Comparison of ENCODE assay signal across 23 cellular contexts in the genomic region with DNA sequence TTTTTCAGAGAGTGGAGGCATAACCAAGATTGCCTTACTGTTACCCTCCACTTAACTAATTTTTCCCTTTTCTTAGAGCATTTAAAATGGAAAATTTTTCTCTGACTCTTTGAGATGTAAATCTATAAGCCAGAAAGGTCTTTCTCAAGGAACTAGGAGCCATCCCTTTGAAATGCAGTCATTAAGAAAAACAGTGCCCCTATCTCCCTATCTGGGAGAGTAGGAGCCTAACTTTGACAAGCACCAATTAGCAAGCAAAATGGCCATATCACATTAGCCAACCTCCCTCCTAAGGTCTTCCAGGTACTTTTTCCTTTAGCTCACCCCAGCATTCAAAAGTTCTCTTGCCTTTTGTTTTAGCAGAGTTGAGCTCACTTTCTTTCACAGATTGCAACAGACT.
A peak's percentile ranks its signal among the peaks of the same experiment; 100 is the strongest.
DNase-seq lines count a peak whose midpoint lies in the region; ATAC-seq and TF ChIP-seq lines count a peak whose summit lies in the region.
"Had no signal": no experiment of that assay in that cellular context is flagged by ENCODE, and none has a peak within 500 bp of the region (broad histone marks: within the 10 kb centered on the region; RNA-seq: fewer than 3 reads in every experiment).

No MANE protein-coding gene starts in this region.

- intact Hi-C loops in activated naive CD4-positive, alpha-beta T cell treated with anti-CD3 and anti-CD28 coated beads for 36 hours (cut with micrococcal nuclease) = no loop called here

- H3K9me3 Mint-ChIP-seq in GM23338 = peaks cover 2% of the 10 kb centered on the region; the same call in 1 of the 3 replicates
- peaks cover 2% of the 10 kb centered on the region for H3K9me3 Mint-ChIP-seq in endodermal cell
- H3K9me3 Mint-ChIP-seq in activated naive CD4-positive, alpha-beta T cell treated with anti-CD3 and anti-CD28 coated beads for 36 hours = no peaks in the 10 kb centered on the region

- H3K36me3 ChIP-seq in GM23338 (ENCODE audit: insufficient read depth) (no peaks in the 10 kb centered on the region), endodermal cell (ENCODE audit: control insufficient read depth, insufficient read depth, low read length) (no peaks in the 10 kb centered on the region), iPS-20b (ENCODE audit: insufficient read depth, low read depth, low read length) (no peaks in the 10 kb centered on the region)
- H3K36me3 ChIP-seq: BLaER1 had no signal

- H3K4me3 ChIP-seq in GM23338 = peak overlapping the region; percentile 26; the same call in 1 of the 2 replicates
- H3K4me3 ChIP-seq in endodermal cell (ENCODE audit: low read length) = peak overlapping the region; percentile 28
- H3K4me3 ChIP-seq in iPS-20b (ENCODE audit: low read length) = peak overlapping the region; percentile 47; the same call in 1 of the 2 replicates
- H3K4me3 ChIP-seq: BLaER1, GM12878 had no signal

- H3K27ac ChIP-seq in GM23338 (ENCODE audit: low read depth) (no peak overlapping the region), VCaP (peak overlapping the region; percentile 62), endodermal cell (ENCODE audit: low read depth, low read length) (no peak overlapping the region), iPS-20b (ENCODE audit: low read length) (no peak overlapping the region)
- H3K27ac ChIP-seq: 22Rv1, BLaER1, C4-2B had no signal

- peaks cover 63% of the 10 kb centered on the region for H3K27me3 Mint-ChIP-seq in GM23338 (ENCODE audit: insufficient read depth, low read depth, poor library complexity)
- H3K27me3 Mint-ChIP-seq in endodermal cell (ENCODE audit: insufficient read depth) = peaks cover 38% of the 10 kb centered on the region
- no peaks in the 10 kb centered on the region for H3K27me3 Mint-ChIP-seq in activated naive CD4-positive, alpha-beta T cell treated with anti-CD3 and anti-CD28 coated beads for 36 hours (ENCODE audit: low read depth)
- H3K27me3 Mint-ChIP-seq: B cell; CD4-positive, CD25-positive, alpha-beta regulatory T cell had no signal

- H3K4me3 Mint-ChIP-seq in GM23338 = no peak overlapping the region
- H3K4me3 Mint-ChIP-seq in endodermal cell = no peak overlapping the region
- H3K4me3 Mint-ChIP-seq in activated naive CD4-positive, alpha-beta T cell treated with anti-CD3 and anti-CD28 coated beads for 36 hours = no peak overlapping the region
- H3K4me3 Mint-ChIP-seq: B cell; CD4-positive, CD25-positive, alpha-beta regulatory T cell; CD8-positive, alpha-beta T cell had no signal

- H3K9me2 ChIP-seq in GM23338 (ENCODE audit: insufficient read depth) = no peaks in the 10 kb centered on the region

- CTCF ChIA-PET in activated naive CD4-positive, alpha-beta T cell treated with anti-CD3 and anti-CD28 coated beads for 36 hours (lab: Charles Lee) = no interaction called here

- DNase-seq in GM23338 (ENCODE audit: low spot score) = peak; percentile 39
- DNase-seq in endodermal cell = no peak
- DNase-seq in activated CD4-positive, alpha-beta T cell treated with anti-CD3 and anti-CD28 coated beads, Interleukin-2, amount 50 U/mL, for 4 hours = no peak
- DNase-seq in activated naive CD4-positive, alpha-beta T cell treated with anti-CD3 and anti-CD28 coated beads for 36 hours = no peak
- DNase-seq: Caco-2; CD4-positive, CD25-positive, alpha-beta regulatory T cell; CD8-positive, alpha-beta T cell; DMS 273 treated with DMSO at 0.1 percent for 48 hours; DMS79; EL; GDM1; GOT3; H7; HCEC 1CT had no signal

- ATAC-seq in GM23338 = peak; percentile 61
- no peak for ATAC-seq in GM21360 (IDR thresholded peaks at IDR 0.05; ENCODE audit: unreplicated experiment)
- no peak for ATAC-seq in HG03280 (IDR thresholded peaks at IDR 0.05; ENCODE audit: unreplicated experiment)
- ATAC-seq: CD8-positive, alpha-beta T cell; GM12878 had no signal

- H3K4me1 Mint-ChIP-seq in GM23338 (peaks cover 56% of the 10 kb centered on the region), endodermal cell (peaks cover 15% of the 10 kb centered on the region)
- H3K4me1 Mint-ChIP-seq in activated naive CD4-positive, alpha-beta T cell treated with anti-CD3 and anti-CD28 coated beads for 36 hours (ENCODE audit: low read depth) = no peaks in the 10 kb centered on the region
- H3K4me1 Mint-ChIP-seq: B cell; CD4-positive, CD25-positive, alpha-beta regulatory T cell had no signal

- no peak overlapping the region for H2AFZ ChIP-seq in GM23338

- H3K27me3 ChIP-seq in GM23338 (ENCODE audit: insufficient read depth) (peaks cover 99% of the 10 kb centered on the region), endodermal cell (ENCODE audit: control insufficient read depth, insufficient read depth, low read length, poor library complexity, severe bottlenecking) (no peaks in the 10 kb centered on the region), iPS-20b (ENCODE audit: insufficient read depth, low read length) (peaks cover 69% of the 10 kb centered on the region)
- H3K27me3 ChIP-seq: BLaER1 had no signal

- H3K9me3 ChIP-seq in endodermal cell (ENCODE audit: control insufficient read depth, low read length) = no peaks in the 10 kb centered on the region
- no peaks in the 10 kb centered on the region for H3K9me3 ChIP-seq in iPS-20b (ENCODE audit: insufficient read depth, low read depth, low read length)
- H3K9me3 ChIP-seq: BLaER1, Caco-2 had no signal

- 0 out of 2 replicates have a peak, but pooled peaks cover 4% of the 10 kb centered on the region for H4K20me1 ChIP-seq in GM23338 (replicated peaks; ENCODE audit: insufficient read depth)
- H4K20me1 ChIP-seq: BLaER1 had no signal

- H3K4me2 ChIP-seq in GM23338 = peak overlapping the region; percentile 59
- H3K4me2 ChIP-seq: BLaER1 had no signal

- 0 out of 2 replicates have a peak, but pooled peaks cover 3% of the 10 kb centered on the region for H3F3A ChIP-seq in GM23338 (replicated peaks; ENCODE audit: low read depth)

- TF ChIP-seq CTCF in GM23338 (conservative IDR thresholded peaks at IDR 0.05; ENCODE audit: low read depth in 2 of 2) (no peak), VCaP (conservative IDR thresholded peaks at IDR 0.05) (no peak), endodermal cell (conservative IDR thresholded peaks at IDR 0.05) (no peak)

- no peak overlapping the region for H3K27ac Mint-ChIP-seq in GM23338
- H3K27ac Mint-ChIP-seq in endodermal cell = no peak overlapping the region
- no peak overlapping the region for H3K27ac Mint-ChIP-seq in activated naive CD4-positive, alpha-beta T cell treated with anti-CD3 and anti-CD28 coated beads for 36 hours
- H3K27ac Mint-ChIP-seq: B cell; CD4-positive, CD25-positive, alpha-beta regulatory T cell; CD8-positive, alpha-beta T cell had no signal

- no peaks in the 10 kb centered on the region for H3K79me2 ChIP-seq in GM23338 (replicated peaks; ENCODE audit: insufficient read depth)

- H3K9ac ChIP-seq in endodermal cell (ENCODE audit: extremely low read depth, low read length, poor library complexity, severe bottlenecking) (no peak overlapping the region), iPS-20b (ENCODE audit: low read depth, low read length) (no peak overlapping the region)
- H3K9ac ChIP-seq: BLaER1 had no signal

- H3K4me1 ChIP-seq in GM23338 (ENCODE audit: insufficient read depth) (peaks cover 34% of the 10 kb centered on the region), endodermal cell (ENCODE audit: control insufficient read depth, insufficient read depth, low read length) (no peaks in the 10 kb centered on the region), iPS-20b (ENCODE audit: insufficient read depth, low read length) (peaks cover 43% of the 10 kb centered on the region)
- H3K4me1 ChIP-seq: BLaER1, Caco-2 had no signal

- H3K36me3 Mint-ChIP-seq in GM23338 (ENCODE audit: low read depth) (no peaks in the 10 kb centered on the region), endodermal cell (ENCODE audit: low read depth) (no peaks in the 10 kb centered on the region)
- H3K36me3 Mint-ChIP-seq in activated naive CD4-positive, alpha-beta T cell treated with anti-CD3 and anti-CD28 coated beads for 36 hours (ENCODE audit: low read depth) = no peaks in the 10 kb centered on the region
- H3K36me3 Mint-ChIP-seq: CD4-positive, CD25-positive, alpha-beta regulatory T cell; CD8-positive, alpha-beta T cell had no signal

TF ChIP-seq in GM23338, 12 proteins besides CTCF, POLR2A, EP300 and RAD21:
- no peak for TF ChIP-seq ZNF331 (CRISPR knock-in tag; IDR thresholded peaks at IDR 0.05; ENCODE audit: low read depth)
- TF ChIP-seq CREB1 (CRISPR knock-in tag; IDR thresholded peaks at IDR 0.05; ENCODE audit: low read depth) = no peak
- peak; percentile 90 for TF ChIP-seq NANOG (IDR thresholded peaks at IDR 0.05; ENCODE audit: borderline replicate concordance)
- peak; percentile 57 for TF ChIP-seq POLR2AphosphoS5 (IDR thresholded peaks at IDR 0.05; ENCODE audit: low read depth)
- no peak for TF ChIP-seq EZH2phosphoT487 (IDR thresholded peaks at IDR 0.05; ENCODE audit: unreplicated experiment)
TF ChIP-seq in GM23338: peak in this region for 2.
